ENCODE assay signal across 8 cellular contexts in genomic region chr2:167196461-167197252, GRCh38.
A peak's percentile ranks its signal among the peaks of the same experiment; 100 is the strongest.
DNase-seq lines count a peak whose midpoint lies in the region; ATAC-seq and TF ChIP-seq lines count a peak whose summit lies in the region.

No MANE protein-coding gene starts in this region.

- H3K9me3 ChIP-seq in SK-N-MC (ENCODE audit: low read depth, low read length): no peaks in the 10 kb centered on the region
- no peaks in the 10 kb centered on the region for H3K9me3 ChIP-seq in hepatocyte (ENCODE audit: low read depth)
- H3K9me3 ChIP-seq in WERI-Rb-1 (ENCODE audit: severe bottlenecking): no peaks in the 10 kb centered on the region
- H3K9me3 ChIP-seq in ascending aorta: no peaks in the 10 kb centered on the region

- no peaks in the 10 kb centered on the region for H3K36me3 Mint-ChIP-seq in CD14-positive monocyte

- H3K27me3 ChIP-seq in KMS-11 (ENCODE audit: insufficient read depth, low read depth) (no peaks in the 10 kb centered on the region), hepatocyte (no peaks in the 10 kb centered on the region), WERI-Rb-1 (ENCODE audit: insufficient read depth, low read depth, severe bottlenecking) (no peaks in the 10 kb centered on the region), ascending aorta (no peaks in the 10 kb centered on the region)

- TF ChIP-seq CTCF in CD14-positive monocyte (IDR thresholded peaks at IDR 0.05) (no peak), KMS-11 (conservative IDR thresholded peaks at IDR 0.05; ENCODE audit: low read depth, low read length) (no peak), hepatocyte (IDR thresholded peaks at IDR 0.05; ENCODE audit: poor library complexity) (no peak), WERI-Rb-1 (IDR thresholded peaks at IDR 0.05; ENCODE audit: low read depth, low read length) (no peak), ascending aorta (IDR thresholded peaks at IDR 0.05) (no peak)

- no peaks in the 10 kb centered on the region for H3K79me2 ChIP-seq in KMS-11 (ENCODE audit: insufficient read depth, low read depth)
- H3K79me2 ChIP-seq in hepatocyte: no peaks in the 10 kb centered on the region

- peaks cover 0 to 3% (median 0%) of the 10 kb centered on the region in 3 donors for H3K27me3 Mint-ChIP-seq in CD14-positive monocyte (ENCODE audit: low read depth in 3 of 3)

- H4K20me1 ChIP-seq in KMS-11 (ENCODE audit: insufficient read depth) (no peaks in the 10 kb centered on the region), hepatocyte (ENCODE audit: insufficient read depth, poor library complexity, severe bottlenecking) (no peaks in the 10 kb centered on the region)

- no peak overlapping the region for H3K4me3 ChIP-seq in KMS-11 (IDR thresholded peaks at IDR 0.05; ENCODE audit: insufficient read depth, low read depth, low read length)
- peak overlapping the region; percentile 69 for H3K4me3 ChIP-seq in SK-N-MC
- H3K4me3 ChIP-seq in hepatocyte: no peak overlapping the region
- no peak overlapping the region for H3K4me3 ChIP-seq in WERI-Rb-1 (ENCODE audit: low read depth, low read length)
- H3K4me3 ChIP-seq in ascending aorta: peak overlapping the region in 1 of 2 donors; percentile 20

- no peaks in the 10 kb centered on the region for H3K36me3 ChIP-seq in KMS-11 (ENCODE audit: insufficient read depth)
- no peaks in the 10 kb centered on the region for H3K36me3 ChIP-seq in SK-N-MC (ENCODE audit: insufficient read depth, low read length)
- no peaks in the 10 kb centered on the region for H3K36me3 ChIP-seq in hepatocyte (replicated peaks; ENCODE audit: insufficient read depth, low read depth)
- no peaks in the 10 kb centered on the region for H3K36me3 ChIP-seq in WERI-Rb-1
- no peaks in the 10 kb centered on the region for H3K36me3 ChIP-seq in ascending aorta

- H3K27ac Mint-ChIP-seq in CD14-positive monocyte: peak overlapping the region; percentile 3 to 79 (median 61)

- H3K4me1 Mint-ChIP-seq in CD14-positive monocyte: peaks cover 31% of the 10 kb centered on the region

- H3K9me3 Mint-ChIP-seq in CD14-positive monocyte: peaks cover 0 to 4% (median 0%) of the 10 kb centered on the region in 7 donors

- H3K27ac ChIP-seq in KMS-11 (peak overlapping the region; percentile 13; the same call in 1 of the 2 replicates), SK-N-MC (peak overlapping the region; percentile 23; the same call in 1 of the 2 replicates), hepatocyte (no peak overlapping the region), WERI-Rb-1 (no peak overlapping the region), ascending aorta (no peak overlapping the region)

- H2AFZ ChIP-seq in KMS-11 (ENCODE audit: low read depth) (peak overlapping the region; percentile 44; the same call in 1 of the 2 replicates), hepatocyte (no peak overlapping the region)

- 57% methylated on average over 6 of the region's 6 CpGs for WGBS in hepatocyte (ENCODE audit: low lambda C conversion rate, missing lambda C conversion rate)

- H3K9ac ChIP-seq in KMS-11 (no peak overlapping the region), SK-N-MC (ENCODE audit: insufficient read length) (no peak overlapping the region)

- DNase-seq in CD14-positive monocyte (ENCODE audit: low spot score) (no peak), SK-N-MC (ENCODE audit: low read depth, low spot score) (peak; percentile 45), hepatocyte (ENCODE audit: low spot score) (peak; percentile 9), WERI-Rb-1 (no peak), ascending aorta (ENCODE audit: low spot score in 2 of 2) (no peak)

- no peak for ATAC-seq in HG02970 (IDR thresholded peaks at IDR 0.05; ENCODE audit: low FRiP score, unreplicated experiment)
- ATAC-seq in GM21367 (IDR thresholded peaks at IDR 0.05; ENCODE audit: unreplicated experiment): no peak

- intact Hi-C loops in CD14-positive monocyte (cut with micrococcal nuclease) (no loop called here), ascending aorta (cut with DNase I) (no loop called here)

- H3K9me2 ChIP-seq in hepatocyte (replicated peaks; ENCODE audit: insufficient read depth): no peaks in the 10 kb centered on the region

- H3K4me2 ChIP-seq in KMS-11 (peak overlapping the region; percentile 83), hepatocyte (no peak overlapping the region)

- H3K4me1 ChIP-seq in KMS-11 (ENCODE audit: low read depth, poor library complexity, severe bottlenecking): peaks cover 34% of the 10 kb centered on the region
- H3K4me1 ChIP-seq in hepatocyte (ENCODE audit: insufficient read depth): no peaks in the 10 kb centered on the region
- peaks cover 0 to 4% of the 10 kb centered on the region in 2 donors for H3K4me1 ChIP-seq in ascending aorta

- H3K4me3 Mint-ChIP-seq in CD14-positive monocyte: peak overlapping the region; percentile 40 to 77

Comparison
In these comparisons a context has a peak if more than half of its experiments do, and no peak if none do; other contexts are left out.
1. DNase-seq: peak in SK-N-MC (single experiment) and hepatocyte (single experiment); none in CD14-positive monocyte (single experiment), WERI-Rb-1 (single experiment) and ascending aorta (0 of 2).
2. H3K27ac ChIP-seq: peak in KMS-11 (single experiment) and SK-N-MC (single experiment); none in hepatocyte (single experiment), WERI-Rb-1 (single experiment) and ascending aorta (0 of 2).